ENCODE assay signal across 9 cellular contexts in the genomic region with DNA sequence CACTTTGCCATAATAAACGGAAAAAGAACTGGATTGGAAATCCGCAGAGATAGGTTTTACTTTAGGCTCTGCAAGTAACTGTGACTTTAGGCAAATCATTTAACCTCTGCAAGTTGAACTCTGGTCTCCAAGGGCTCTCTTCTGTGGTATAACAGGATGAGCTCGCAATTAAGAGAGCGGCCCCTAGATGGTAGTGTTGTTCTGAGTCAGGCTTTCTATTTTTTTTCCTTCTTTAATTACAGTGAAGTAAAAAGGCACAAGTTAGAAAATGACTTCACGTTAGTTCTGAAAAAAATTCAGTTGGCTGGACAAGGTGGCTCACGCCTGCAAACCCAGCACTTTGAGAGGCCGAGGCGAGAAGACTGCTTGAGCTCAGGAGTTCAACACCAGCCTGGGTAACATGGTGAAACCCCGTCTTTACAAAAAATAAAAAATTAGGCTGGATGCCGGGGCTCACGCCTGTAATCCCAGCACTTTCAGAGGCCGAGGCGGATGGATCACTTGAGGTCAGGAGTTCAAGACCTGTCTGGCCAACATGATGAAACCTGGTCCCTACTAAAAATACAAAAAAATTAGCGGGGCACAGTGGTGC. TPM values are rescaled to one million over a fixed set of nuclear protein-coding genes. Genes with fewer than 3 reads are reported as not detected.
DNase-seq lines count a peak whose midpoint lies in the region; ATAC-seq and TF ChIP-seq lines count a peak whose summit lies in the region.
"Had no signal": no experiment of that assay in that cellular context is flagged by ENCODE, and none has a peak within 500 bp of the region (broad histone marks: within the 10 kb centered on the region; RNA-seq: fewer than 3 reads in every experiment).

No MANE protein-coding gene starts in this region.

- no peak overlapping the region for H3K27ac Mint-ChIP-seq in activated CD8-positive, alpha-beta memory T cell treated with anti-CD3 and anti-CD28 coated beads, Interleukin-2, amount 10 ng/mL, durations not matched to agents 7 days and 5 days

- H3K4me3 ChIP-seq in H7 (ENCODE audit: insufficient read depth, low read depth, low read length) (no peak overlapping the region), astrocyte of the cerebellum (ENCODE audit: low read depth, low read length) (no peak overlapping the region), gastrocnemius medialis (no peak overlapping the region)

- peak overlapping the region in 1 of 4 donors; percentile 28 for H3K27ac ChIP-seq in gastrocnemius medialis
- H3K27ac ChIP-seq: neutrophil had no signal

- ATAC-seq in activated CD8-positive, alpha-beta memory T cell treated with anti-CD3 and anti-CD28 coated beads, Interleukin-2, amount 10 ng/mL, durations not matched to agents 7 days and 5 days, result peak; percentile 64
- peak; percentile 71 to 85 for ATAC-seq in gastrocnemius medialis

- H3K27me3 ChIP-seq in H7 (ENCODE audit: control insufficient read depth, insufficient read depth, low read length), result no peaks in the 10 kb centered on the region
- no peaks in the 10 kb centered on the region for H3K27me3 ChIP-seq in gastrocnemius medialis
- H3K27me3 ChIP-seq: neutrophil had no signal

- intact Hi-C loops in gastrocnemius medialis (cut with DNase I; ENCODE audit: low total_unique reads), result loop anchor here (1.0 to 10.0 kb wide), 2 partner anchors 245 to 1267 kb away; no protein-coding TSS in a partner anchor

- H3K36me3 ChIP-seq in H7 (replicated peaks; ENCODE audit: control insufficient read depth, insufficient read depth, low read length), result peaks cover 7% of the 10 kb centered on the region
- peaks cover 0 to 22% of the 10 kb centered on the region in 2 donors for H3K36me3 ChIP-seq in gastrocnemius medialis

- peak; percentile 68 for DNase-seq in activated CD8-positive, alpha-beta memory T cell treated with anti-CD3 and anti-CD28 coated beads, Interleukin-2, amount 10 ng/mL, durations not matched to agents 7 days and 5 days
- DNase-seq in activated CD8-positive, alpha-beta memory T cell treated with anti-CD3 and anti-CD28 coated beads for 24 hours, result no peak
- DNase-seq in H7 (peak; percentile 72), Kasumi-1 (lab: John Stamatoyannopoulos, UW) (peak; percentile 91), RKO (ENCODE audit: low spot score) (peak; percentile 84), astrocyte of the cerebellum (ENCODE audit: low read depth) (peak; percentile 49), hepatic stellate cell (ENCODE audit: low spot score) (peak; percentile 54), gastrocnemius medialis (peak in 1 of 2 donors; percentile 37)

- TF ChIP-seq CTCF in astrocyte of the cerebellum (IDR thresholded peaks at IDR 0.05; ENCODE audit: low read depth, low read length, missing control alignments) (peak; percentile 77), gastrocnemius medialis (IDR thresholded peaks at IDR 0.05 in 4 of 5, conservative IDR thresholded peaks at IDR 0.05 in 1 of 5) (peak; percentile 18 to 64 (median 55))

- H3K9me3 Mint-ChIP-seq in activated CD8-positive, alpha-beta memory T cell treated with anti-CD3 and anti-CD28 coated beads, Interleukin-2, amount 10 ng/mL, durations not matched to agents 7 days and 5 days (ENCODE audit: low read depth), result no peaks in the 10 kb centered on the region

- H3K9me3 ChIP-seq in gastrocnemius medialis, result no peaks in the 10 kb centered on the region
- H3K9me3 ChIP-seq: neutrophil had no signal

- in situ Hi-C loops in astrocyte of the cerebellum (cut with HindIII; ENCODE audit: low sequenced_read_pairs), result loop anchor here (25.0 kb wide), 1 partner anchor 495 kb away; no protein-coding TSS in a partner anchor
- in situ Hi-C loops in gastrocnemius medialis (cut with MboI; ENCODE audit: low sequenced_read_pairs in 4 of 4), result loop anchor here (10.0 to 25.0 kb wide), 3 partner anchors 245 to 645 kb away; partner anchors contain the start of gene GATB (in 1 of the 4)

- CTCF ChIA-PET in activated CD8-positive, alpha-beta memory T cell treated with anti-CD3 and anti-CD28 coated beads, Interleukin-2, amount 10 ng/mL, durations not matched to agents 7 days and 5 days (lab: Charles Lee), result interaction anchor here (0.8 to 2.3 kb wide), 16 partner anchors 9 to 487 kb away, joined by 3 to 8 read pairs (median 4); partner anchors contain the start of gene LRBA

- TF ChIP-seq POLR2A in gastrocnemius medialis (IDR thresholded peaks at IDR 0.05), result no peak

- no peak overlapping the region for H3K4me3 Mint-ChIP-seq in activated CD8-positive, alpha-beta memory T cell treated with anti-CD3 and anti-CD28 coated beads, Interleukin-2, amount 10 ng/mL, durations not matched to agents 7 days and 5 days

- peaks cover 5% of the 10 kb centered on the region for H3K36me3 Mint-ChIP-seq in activated CD8-positive, alpha-beta memory T cell treated with anti-CD3 and anti-CD28 coated beads, Interleukin-2, amount 10 ng/mL, durations not matched to agents 7 days and 5 days

- no peaks in the 10 kb centered on the region for H3K4me1 ChIP-seq in gastrocnemius medialis

- H3K27me3 Mint-ChIP-seq in activated CD8-positive, alpha-beta memory T cell treated with anti-CD3 and anti-CD28 coated beads, Interleukin-2, amount 10 ng/mL, durations not matched to agents 7 days and 5 days, result no peaks in the 10 kb centered on the region

- H3K4me1 Mint-ChIP-seq in activated CD8-positive, alpha-beta memory T cell treated with anti-CD3 and anti-CD28 coated beads, Interleukin-2, amount 10 ng/mL, durations not matched to agents 7 days and 5 days, result peaks cover 6% of the 10 kb centered on the region

RNA-seq across cellular contexts. Expression of gene RPS3A, which starts 18.0 kb away (rescaled TPM):
- 1,000 to 10,000 TPM; 1,281 to 1,734 TPM for total RNA-seq in activated CD8-positive, alpha-beta memory T cell treated with anti-CD3 and anti-CD28 coated beads, Interleukin-2, amount 10 ng/mL, durations not matched to agents 7 days and 5 days
- 2,159 and 2,810 TPM in 2 replicates for total RNA-seq in H7 (2014; rRNA removed; shearing (Covaris generic))
- total RNA-seq in gastrocnemius medialis, result 1,000 to 10,000 TPM; 1,618 to 1,974 (median 1,771) TPM
